Comparison of ENCODE assay signal across 13 cellular contexts in genomic region chr12:50249464-50250229, GRCh38. TPM values are rescaled to one million over a fixed set of nuclear protein-coding genes. Genes with fewer than 3 reads are reported as not detected.
DNase-seq lines count a peak whose midpoint lies in the region; ATAC-seq, FAIRE-seq and TF ChIP-seq lines count a peak whose summit lies in the region.
"Had no signal": no experiment of that assay in that cellular context is flagged by ENCODE, and none has a peak within 500 bp of the region (broad histone marks: within the 10 kb centered on the region; RNA-seq: fewer than 3 reads in every experiment).

No MANE protein-coding gene starts in this region.

- H3K4me1 ChIP-seq in right cardiac atrium (ENCODE audit: control insufficient read depth, insufficient read depth, low read length) (peaks cover 12% of the 10 kb centered on the region), heart right ventricle (peaks cover 4 to 61% (median 42%) of the 10 kb centered on the region in 9 donors), muscle layer of duodenum (ENCODE audit: control insufficient read depth in 1 of 2, insufficient read depth in 2 of 2, low read length in 2 of 2) (peaks cover 4 to 6% of the 10 kb centered on the region in 2 donors)

- H3K27me3 ChIP-seq in right cardiac atrium (ENCODE audit: control insufficient read depth, insufficient read depth), result no peaks in the 10 kb centered on the region
- no peaks in the 10 kb centered on the region for H3K27me3 ChIP-seq in heart right ventricle
- no peaks in the 10 kb centered on the region for H3K27me3 ChIP-seq in muscle layer of duodenum (ENCODE audit: low read depth, low read length)
- H3K27me3 ChIP-seq: brain microvascular endothelial cell, MG63 had no signal

- WGBS in right cardiac atrium, result 74% methylated on average over 6 of the region's 6 CpGs
- WGBS in heart right ventricle, 2 donors, result 80 to 90% methylated on average over 6 of the region's 6 CpGs

- in situ Hi-C loops in astrocyte of the spinal cord (cut with HindIII; ENCODE audit: low sequenced_read_pairs), result no loop called here

- H3K27ac ChIP-seq in right cardiac atrium (ENCODE audit: low read length), result peak overlapping the region; percentile 27
- peak overlapping the region in 3 of 10 donors; percentile 79 to 83 (median 79) for H3K27ac ChIP-seq in heart right ventricle
- H3K27ac ChIP-seq in muscle layer of duodenum (ENCODE audit: low read length), result peak overlapping the region; percentile 56
- H3K27ac ChIP-seq: brain microvascular endothelial cell had no signal

- TF ChIP-seq CTCF in heart right ventricle (IDR thresholded peaks at IDR 0.05) (no peak), astrocyte of the spinal cord (IDR thresholded peaks at IDR 0.05; ENCODE audit: low read depth, low read length) (no peak)

- intact Hi-C loops in right cardiac atrium (cut with DNase I) (no loop called here), heart right ventricle (cut with DNase I) (no loop called here)

- no peak overlapping the region for H3K4me3 ChIP-seq in right cardiac atrium (ENCODE audit: low read length)
- no peak overlapping the region for H3K4me3 ChIP-seq in heart right ventricle
- no peak overlapping the region for H3K4me3 ChIP-seq in astrocyte of the spinal cord (ENCODE audit: low read depth, low read length)
- no peak overlapping the region for H3K4me3 ChIP-seq in muscle layer of duodenum (ENCODE audit: low read depth in 1 of 2, low read length in 2 of 2)
- H3K4me3 ChIP-seq: MG63 had no signal

- H3K36me3 ChIP-seq in heart right ventricle, result peaks cover 0 to 37% (median 0%) of the 10 kb centered on the region in 9 donors
- peaks cover 0 to 7% of the 10 kb centered on the region in 2 donors for H3K36me3 ChIP-seq in muscle layer of duodenum (ENCODE audit: control insufficient read depth in 1 of 2, insufficient read depth in 2 of 2, low read length in 2 of 2)
- H3K36me3 ChIP-seq: brain microvascular endothelial cell, MG63 had no signal

- no peak for TF ChIP-seq POLR2A in H54 (IDR thresholded peaks at IDR 0.05; ENCODE audit: low read depth, low read length)

- ATAC-seq in right cardiac atrium (peak in 1 of 2 donors; percentile 57), heart right ventricle (no peak)

- no peaks in the 10 kb centered on the region for H3K9me3 ChIP-seq in right cardiac atrium (ENCODE audit: control insufficient read depth, low read length)
- no peaks in the 10 kb centered on the region for H3K9me3 ChIP-seq in heart right ventricle
- no peaks in the 10 kb centered on the region for H3K9me3 ChIP-seq in muscle layer of duodenum (ENCODE audit: control insufficient read depth in 1 of 2, low read length in 2 of 2)
- H3K9me3 ChIP-seq: MG63 had no signal

- no peak for DNase-seq in right cardiac atrium
- no peak for DNase-seq in heart right ventricle
- DNase-seq in astrocyte of the spinal cord (ENCODE audit: low read depth, low spot score), result peak; percentile 17
- DNase-seq in DMS 273 (lab: John Stamatoyannopoulos, UW; ENCODE audit: unreplicated experiment), result no peak
- no peak for DNase-seq in NCI-H748 (lab: John Stamatoyannopoulos, UW; ENCODE audit: unreplicated experiment)
- DNase-seq in H54 (ENCODE audit: insufficient read length, low spot score), result no peak
- DNase-seq in GOT3 (lab: John Stamatoyannopoulos, UW), result no peak
- DNase-seq: brain microvascular endothelial cell; MG63; stimulated activated CD4-positive, alpha-beta T cell treated with anti-CD3 and anti-CD28 coated beads, Interleukin-12 subunit alpha, Interleukin-12 subunit beta, amount 100 ng/mL, for 4 hours had no signal

- FAIRE-seq in H54 (lab: Jason Lieb, UNC), result no peak
- FAIRE-seq: D721Med, H1 had no signal

RNA-seq across cellular contexts. Expression of gene LIMA1, which starts 33.7 kb away (rescaled TPM):
- total RNA-seq in right cardiac atrium, result 10 to 100 TPM; 21.9 to 33.5 (median 23.3) TPM
- polyA plus RNA-seq in right cardiac atrium, result 19.9 TPM
- total RNA-seq in heart right ventricle, result 10 to 100 TPM; 13.8 to 26.0 (median 16.2) TPM
- polyA plus RNA-seq in heart right ventricle, result 10 to 100 TPM; 10.6 to 34.4 TPM
